1 cellular context compared by ENCODE assay signal in genomic region chr18:48819781-48820482, GRCh38.
TF ChIP-seq lines count a peak whose summit lies in the region.

No MANE protein-coding gene starts in this region.

TF ChIP-seq in IMR-90, 13 proteins besides CTCF, POLR2A, EP300 and RAD21 (continued from another document):
- TF ChIP-seq ELK1 (IDR thresholded peaks at IDR 0.05; ENCODE audit: borderline replicate concordance, low read depth, low read length) (no peak), MAFK (IDR thresholded peaks at IDR 0.05; ENCODE audit: low read depth, low read length) (no peak), FOS (IDR thresholded peaks at IDR 0.05; ENCODE audit: low read depth, low read length) (no peak)
TF ChIP-seq in IMR-90: peak in this region for 0.
